Comparison of ENCODE assay signal across 19 cellular contexts in genomic region chr5:41736641-41737040, GRCh38.
A peak's percentile ranks its signal among the peaks of the same experiment; 100 is the strongest.
DNase-seq lines count a peak whose midpoint lies in the region.
"Had no signal": no experiment of that assay in that cellular context is flagged by ENCODE, and none has a peak within 500 bp of the region (broad histone marks: within the 10 kb centered on the region; RNA-seq: fewer than 3 reads in every experiment).

No MANE protein-coding gene starts in this region.

- H3K4me3 ChIP-seq in skeletal muscle cell (ENCODE audit: low read depth, low read length) = no peak overlapping the region
- H3K4me3 ChIP-seq: A549 had no signal

- DNase-seq in GM04503 (ENCODE audit: low read depth) (peak; percentile 12), amniotic epithelial cell (ENCODE audit: low read depth) (peak; percentile 73), fibroblast of gingiva (ENCODE audit: low read depth) (peak; percentile 4), skeletal muscle cell (ENCODE audit: low read depth) (peak; percentile 12), NCI-H510A treated with DMSO at 0.1 percent for 48 hours (lab: John Stamatoyannopoulos, UW) (no peak), NCI-H446 (lab: John Stamatoyannopoulos, UW) (no peak)
- no peak for DNase-seq in stimulated activated CD4-positive, alpha-beta T cell treated with anti-CD3 and anti-CD28 coated beads, Interleukin-4, amount 100 ng/mL, for 1 hour
- DNase-seq: AML-193; DMS79 treated with DMSO at 0.1 percent for 48 hours; Kasumi-1; MM.1S; NCI-H1092; NCI-H146; NCI-H2029 treated with DMSO at 0.1 percent for 48 hours; NCI-H2171 treated with DMSO at 0.1 percent for 48 hours; NCI-H446 treated with DMSO at 0.1 percent for 48 hours; NCI-H748 treated with DMSO at 0.1 percent for 48 hours; NK-92 treated with Interleukin-12 subunit alpha and Interleukin-12 subunit beta, amount 100 ng/mL, for 24 hours had no signal

Comparison
In these comparisons a context has a peak if more than half of its experiments do, and no peak if none do; other contexts are left out.
1. DNase-seq: peak in GM04503 (single experiment), amniotic epithelial cell (single experiment), fibroblast of gingiva (single experiment) and skeletal muscle cell (single experiment); none in NCI-H510A treated with DMSO at 0.1 percent for 48 hours (single experiment), NCI-H446 (0 of 2) and stimulated activated CD4-positive, alpha-beta T cell treated with anti-CD3 and anti-CD28 coated beads, Interleukin-4, amount 100 ng/mL, for 1 hour (single experiment).